ENCODE assay signal across 8 cellular contexts in the genomic region with DNA sequence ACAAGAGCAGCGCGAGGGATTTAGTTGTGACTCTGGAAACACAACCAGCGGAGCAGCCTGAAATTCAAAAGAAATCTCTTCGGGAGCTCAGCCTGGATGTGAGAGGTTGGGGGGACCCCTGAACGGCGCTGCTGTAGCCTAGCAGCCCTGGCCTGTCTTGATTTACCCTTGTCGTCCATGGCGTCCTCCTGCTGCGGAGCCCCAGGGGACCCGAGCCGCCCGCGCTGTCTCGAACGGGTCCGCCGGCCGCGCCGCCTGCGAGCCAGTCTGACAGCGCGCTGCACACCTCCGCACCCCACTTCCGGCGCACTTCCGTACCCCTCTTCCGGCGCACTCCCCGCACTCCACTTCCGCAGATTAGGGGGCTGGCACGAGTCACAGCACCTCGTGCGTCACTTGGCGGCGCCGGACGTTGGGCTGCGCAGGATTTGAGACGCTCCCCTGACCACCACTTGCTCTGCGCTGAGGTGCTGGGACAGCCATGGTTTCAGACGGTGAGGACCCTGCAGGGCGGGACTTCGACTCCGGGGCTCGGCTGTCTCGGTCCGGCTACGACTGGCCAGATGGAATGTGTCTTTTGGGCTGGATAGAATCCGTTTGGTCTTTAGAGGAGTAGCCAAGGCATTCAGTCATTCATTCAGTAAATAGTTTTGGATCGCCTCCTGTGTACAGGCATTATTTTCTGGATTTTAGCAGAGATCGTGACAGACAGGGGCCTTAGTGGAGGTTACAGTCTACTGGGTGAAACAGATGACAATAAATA. TPM values are rescaled to one million over a fixed set of nuclear protein-coding genes. Genes with fewer than 3 reads are reported as not detected.
DNase-seq lines count a peak whose midpoint lies in the region; ATAC-seq and TF ChIP-seq lines count a peak whose summit lies in the region.

A gene (minus strand): TSS at position 308 of the 763 bp plus-strand sequence. CDS start 129 bp downstream, at position 179.
A gene (plus strand): TSS at position 451 of the 763 bp plus-strand sequence. CDS start 31 bp downstream, at position 482.

- no peaks in the 10 kb centered on the region for H3K27me3 Mint-ChIP-seq in WTC11 (ENCODE audit: low read depth)

- H3K9me3 ChIP-seq in AG04450 (ENCODE audit: control insufficient read depth, insufficient read depth, low read length): no peaks in the 10 kb centered on the region; the same call in 1 of the 2 replicates

- H3K4me3 ChIP-seq in AG04450 (ENCODE audit: low read depth, low read length) (peak within 1 kb of the TSS; percentile 95), cardiac fibroblast (replicated peaks in 1 of 2; ENCODE audit: low read depth in 2 of 2, low read length in 2 of 2) (peak within 1 kb of the TSS; percentile 91 to 94)

- peak within 1 kb of the TSS; percentile 100 for H3K27ac Mint-ChIP-seq in WTC11

- H3K36me3 Mint-ChIP-seq in WTC11: peaks cover 26% of the 10 kb centered on the region

- H3K4me1 Mint-ChIP-seq in WTC11: peaks cover 13% of the 10 kb centered on the region

- ATAC-seq in GM18909 (IDR thresholded peaks at IDR 0.05; ENCODE audit: poor library complexity, unreplicated experiment) (peak; percentile 93), HG03175 (IDR thresholded peaks at IDR 0.05; ENCODE audit: unreplicated experiment) (peak; percentile 98), WTC11 (peak; percentile 98)

- DNase-seq in AG04450 (ENCODE audit: low read depth, low spot score) (peak; percentile 88), NCI-H226 (peak; percentile 96), WTC11 (ENCODE audit: low spot score) (peak; percentile 98), cardiac fibroblast (ENCODE audit: low read depth in 2 of 2) (peak; percentile 96), iPS-NIHi7 (ENCODE audit: extremely low spot score) (peak; percentile 100), smooth muscle cell of the brain vasculature (ENCODE audit: low read depth, low spot score) (peak; percentile 89)

- H3K4me3 Mint-ChIP-seq in WTC11: peak within 1 kb of the TSS; percentile 99

- POLR2A ChIA-PET in AG04450 (lab: Yijun Ruan, JAX) (interaction anchor here (0.8 to 1.0 kb wide), 2 partner anchors 31 to 78 kb away, joined by 4 to 7 read pairs; a partner anchor contains a TSS), WTC11 (lab: Charles Lee) (no interaction called here)

- TF ChIP-seq CTCF in AG04450 (IDR thresholded peaks at IDR 0.05; ENCODE audit: low read depth, low read length) (no peak), WTC11 (IDR thresholded peaks at IDR 0.05) (no peak), cardiac fibroblast (IDR thresholded peaks at IDR 0.05; ENCODE audit: low read depth, low read length) (no peak)

- H3K27ac ChIP-seq in AG04450 (ENCODE audit: low read depth, low read length): peak within 1 kb of the TSS; percentile 65

- no peaks in the 10 kb centered on the region for H3K27me3 ChIP-seq in AG04450 (ENCODE audit: control insufficient read depth, insufficient read depth, low read length)

- H3K9me3 Mint-ChIP-seq in WTC11: no peaks in the 10 kb centered on the region

- CTCF ChIA-PET in AG04450 (lab: Charles Lee): no interaction called here
- CTCF ChIA-PET in WTC11 (lab: Charles Lee): interaction anchor here (0.6 to 1.4 kb wide), 2 partner anchors 15 to 33 kb away, joined by 3 to 4 read pairs; no protein-coding TSS in a partner anchor

TF ChIP-seq in WTC11, 78 proteins besides CTCF, POLR2A, EP300 and RAD21 (continues in another document):
- TF ChIP-seq TP53 (CRISPR knock-in tag; IDR thresholded peaks at IDR 0.05) (no peak), ZNF232 (CRISPR knock-in tag; IDR thresholded peaks at IDR 0.05) (0 out of 2 replicates have a peak, but pooled peaks have one; percentile 59), NR2C2 (CRISPR knock-in tag; IDR thresholded peaks at IDR 0.05) (no peak), GRHL2 (CRISPR knock-in tag; IDR thresholded peaks at IDR 0.05; ENCODE audit: insufficient replicate concordance, severe bottlenecking) (no peak), PRRX2 (CRISPR knock-in tag; IDR thresholded peaks at IDR 0.05) (no peak), ZNF671 (CRISPR knock-in tag; IDR thresholded peaks at IDR 0.05) (no peak), NFATC4 (CRISPR knock-in tag; IDR thresholded peaks at IDR 0.05) (no peak), RELA (CRISPR knock-in tag; IDR thresholded peaks at IDR 0.05; ENCODE audit: borderline replicate concordance) (no peak), RORB (CRISPR knock-in tag; IDR thresholded peaks at IDR 0.05) (no peak)
- TF ChIP-seq, protein P1, sequence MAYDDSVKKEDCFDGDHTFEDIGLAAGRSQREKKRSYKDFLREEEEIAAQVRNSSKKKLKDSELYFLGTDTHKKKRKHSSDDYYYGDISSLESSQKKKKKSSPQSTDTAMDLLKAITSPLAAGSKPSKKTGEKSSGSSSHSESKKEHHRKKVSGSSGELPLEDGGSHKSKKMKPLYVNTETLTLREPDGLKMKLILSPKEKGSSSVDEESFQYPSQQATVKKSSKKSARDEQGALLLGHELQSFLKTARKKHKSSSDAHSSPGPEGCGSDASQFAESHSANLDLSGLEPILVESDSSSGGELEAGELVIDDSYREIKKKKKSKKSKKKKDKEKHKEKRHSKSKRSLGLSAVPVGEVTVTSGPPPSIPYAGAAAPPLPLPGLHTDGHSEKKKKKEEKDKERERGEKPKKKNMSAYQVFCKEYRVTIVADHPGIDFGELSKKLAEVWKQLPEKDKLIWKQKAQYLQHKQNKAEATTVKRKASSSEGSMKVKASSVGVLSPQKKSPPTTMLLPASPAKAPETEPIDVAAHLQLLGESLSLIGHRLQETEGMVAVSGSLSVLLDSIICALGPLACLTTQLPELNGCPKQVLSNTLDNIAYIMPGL (CRISPR knock-in tag; IDR thresholded peaks at IDR 0.05): no peak; the same call in 1 of the 2 replicates
- TF ChIP-seq, protein P2, sequence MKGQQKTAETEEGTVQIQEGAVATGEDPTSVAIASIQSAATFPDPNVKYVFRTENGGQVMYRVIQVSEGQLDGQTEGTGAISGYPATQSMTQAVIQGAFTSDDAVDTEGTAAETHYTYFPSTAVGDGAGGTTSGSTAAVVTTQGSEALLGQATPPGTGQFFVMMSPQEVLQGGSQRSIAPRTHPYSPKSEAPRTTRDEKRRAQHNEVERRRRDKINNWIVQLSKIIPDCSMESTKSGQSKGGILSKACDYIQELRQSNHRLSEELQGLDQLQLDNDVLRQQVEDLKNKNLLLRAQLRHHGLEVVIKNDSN (CRISPR knock-in tag; IDR thresholded peaks at IDR 0.05): peak; percentile 61; the same call in 1 of the 2 replicates
- TF ChIP-seq, protein P3, sequence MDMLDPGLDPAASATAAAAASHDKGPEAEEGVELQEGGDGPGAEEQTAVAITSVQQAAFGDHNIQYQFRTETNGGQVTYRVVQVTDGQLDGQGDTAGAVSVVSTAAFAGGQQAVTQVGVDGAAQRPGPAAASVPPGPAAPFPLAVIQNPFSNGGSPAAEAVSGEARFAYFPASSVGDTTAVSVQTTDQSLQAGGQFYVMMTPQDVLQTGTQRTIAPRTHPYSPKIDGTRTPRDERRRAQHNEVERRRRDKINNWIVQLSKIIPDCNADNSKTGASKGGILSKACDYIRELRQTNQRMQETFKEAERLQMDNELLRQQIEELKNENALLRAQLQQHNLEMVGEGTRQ (CRISPR knock-in tag; IDR thresholded peaks at IDR 0.05): peak; percentile 80
- TF ChIP-seq, protein P4, sequence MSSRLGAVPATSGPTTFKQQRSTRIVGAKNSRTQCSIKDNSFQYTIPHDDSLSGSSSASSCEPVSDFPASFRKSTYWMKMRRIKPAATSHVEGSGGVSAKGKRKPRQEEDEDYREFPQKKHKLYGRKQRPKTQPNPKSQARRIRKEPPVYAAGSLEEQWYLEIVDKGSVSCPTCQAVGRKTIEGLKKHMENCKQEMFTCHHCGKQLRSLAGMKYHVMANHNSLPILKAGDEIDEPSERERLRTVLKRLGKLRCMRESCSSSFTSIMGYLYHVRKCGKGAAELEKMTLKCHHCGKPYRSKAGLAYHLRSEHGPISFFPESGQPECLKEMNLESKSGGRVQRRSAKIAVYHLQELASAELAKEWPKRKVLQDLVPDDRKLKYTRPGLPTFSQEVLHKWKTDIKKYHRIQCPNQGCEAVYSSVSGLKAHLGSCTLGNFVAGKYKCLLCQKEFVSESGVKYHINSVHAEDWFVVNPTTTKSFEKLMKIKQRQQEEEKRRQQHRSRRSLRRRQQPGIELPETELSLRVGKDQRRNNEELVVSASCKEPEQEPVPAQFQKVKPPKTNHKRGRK (CRISPR knock-in tag; IDR thresholded peaks at IDR 0.05; ENCODE audit: borderline replicate concordance): no peak
- TF ChIP-seq, protein P5, sequence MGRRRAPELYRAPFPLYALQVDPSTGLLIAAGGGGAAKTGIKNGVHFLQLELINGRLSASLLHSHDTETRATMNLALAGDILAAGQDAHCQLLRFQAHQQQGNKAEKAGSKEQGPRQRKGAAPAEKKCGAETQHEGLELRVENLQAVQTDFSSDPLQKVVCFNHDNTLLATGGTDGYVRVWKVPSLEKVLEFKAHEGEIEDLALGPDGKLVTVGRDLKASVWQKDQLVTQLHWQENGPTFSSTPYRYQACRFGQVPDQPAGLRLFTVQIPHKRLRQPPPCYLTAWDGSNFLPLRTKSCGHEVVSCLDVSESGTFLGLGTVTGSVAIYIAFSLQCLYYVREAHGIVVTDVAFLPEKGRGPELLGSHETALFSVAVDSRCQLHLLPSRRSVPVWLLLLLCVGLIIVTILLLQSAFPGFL (CRISPR knock-in tag; IDR thresholded peaks at IDR 0.05; ENCODE audit: borderline replicate concordance): no peak

RNA-seq across cellular contexts. Expression of the first gene that starts in this region (rescaled TPM):
- polyA plus RNA-seq in AG04450 (2011; rRNA removed): 36.6 and 37.8 TPM in 2 replicates
- 15.6 and 15.9 TPM in 2 replicates for polyA minus RNA-seq in AG04450 (2011; rRNA and poly(A)+ RNA removed)
- total RNA-seq in WTC11 (2021): 42.9 to 48.3 TPM (median 46.5 TPM) in 3 replicates

RNA-seq across cellular contexts. Expression of the second gene that starts in this region (rescaled TPM):
- polyA plus RNA-seq in AG04450 (2011; rRNA removed): 35.8 and 55.1 TPM in 2 replicates
- polyA minus RNA-seq in AG04450 (2011; rRNA and poly(A)+ RNA removed): 22.3 and 32.7 TPM in 2 replicates
- 31.6 to 35.9 TPM (median 35.8 TPM) in 3 replicates for total RNA-seq in WTC11 (2021)

Comparison
In these comparisons a context has a peak if more than half of its experiments do, and no peak if none do; other contexts are left out.
1. Peak in every context shown above with its lines: DNase-seq, ATAC-seq, H3K4me3 ChIP-seq and H3K27ac ChIP-seq.